8 cellular contexts compared by ENCODE assay signal in genomic region chr17:51260960-51261958, GRCh38. TPM values are rescaled to one million over a fixed set of nuclear protein-coding genes. Genes with fewer than 3 reads are reported as not detected.
DNase-seq lines count a peak whose midpoint lies in the region; ATAC-seq and TF ChIP-seq lines count a peak whose summit lies in the region.

No MANE protein-coding gene starts in this region.

- H3K4me1 ChIP-seq in Peyer's patch (peaks cover 3 to 47% (median 17%) of the 10 kb centered on the region in 4 donors), gastroesophageal sphincter (peaks cover 0 to 75% (median 29%) of the 10 kb centered on the region in 3 donors), neutrophil (ENCODE audit: control insufficient read depth in 1 of 2, insufficient read depth in 1 of 2, low read depth in 1 of 2, low read length in 1 of 2) (peaks cover 65 to 73% of the 10 kb centered on the region in 2 experiments), testis (peaks cover 27% of the 10 kb centered on the region)

- 17 to 24% methylated on average over 15 to 21 of the region's 52 CpGs for WGBS in gastroesophageal sphincter (ENCODE audit: low coverage in 1 of 2), 2 donors
- 6 to 9% methylated on average over 21 to 52 of the region's 52 CpGs for WGBS in testis, 2 donors

- TF ChIP-seq CTCF in Calu3 (IDR thresholded peaks at IDR 0.05; ENCODE audit: unreplicated experiment), result no peak
- TF ChIP-seq CTCF in Peyer's patch (IDR thresholded peaks at IDR 0.05), result no peak
- no peak for TF ChIP-seq CTCF in gastroesophageal sphincter (IDR thresholded peaks at IDR 0.05)
- no peak for TF ChIP-seq CTCF in neutrophil (IDR thresholded peaks at IDR 0.05)
- no peak for TF ChIP-seq CTCF in testis (IDR thresholded peaks at IDR 0.05)

- CTCF ChIA-PET in Calu3 (lab: Charles Lee), result no interaction called here

- H3K4me3 ChIP-seq in Peyer's patch, result peak overlapping the region; percentile 93 to 98 (median 95)
- peak overlapping the region; percentile 82 to 88 for H3K4me3 ChIP-seq in gastroesophageal sphincter
- H3K4me3 ChIP-seq in neutrophil (ENCODE audit: low read depth in 1 of 2, low read length in 1 of 2), result peak overlapping the region; percentile 93 to 100
- peak overlapping the region; percentile 97 to 100 for H3K4me3 ChIP-seq in testis

- DNase-seq in Calu3, result peak; percentile 89
- DNase-seq in HT-29 (ENCODE audit: low spot score), result peak; percentile 52
- DNase-seq in Peyer's patch, result peak; percentile 74 to 86 (median 84)
- peak; percentile 74 for DNase-seq in activated gamma-delta T cell (lab: John Stamatoyannopoulos, UW)
- peak; percentile 77 for DNase-seq in testis

- no peak for TF ChIP-seq EP300 in gastroesophageal sphincter (IDR thresholded peaks at IDR 0.05)

- TF ChIP-seq POLR2A in Peyer's patch (IDR thresholded peaks at IDR 0.05), result peak in 1 of 2 donors; percentile 1
- no peak for TF ChIP-seq POLR2A in gastroesophageal sphincter (IDR thresholded peaks at IDR 0.05)
- TF ChIP-seq POLR2A in testis (IDR thresholded peaks at IDR 0.05), result no peak

- intact Hi-C loops in Calu3 (cut with micrococcal nuclease; ENCODE audit: unreplicated experiment) (no loop called here), testis (cut with DNase I; ENCODE audit: low total_unique reads) (no loop called here)

- no peaks in the 10 kb centered on the region for H3K27me3 Mint-ChIP-seq in Calu3 (ENCODE audit: unreplicated experiment)

- ATAC-seq in GM21367 (IDR thresholded peaks at IDR 0.05; ENCODE audit: unreplicated experiment) (peak; percentile 53), gastroesophageal sphincter (peak; percentile 55)

- peak overlapping the region; percentile 97 to 99 (median 98) for H3K27ac ChIP-seq in Peyer's patch
- peak overlapping the region; percentile 88 to 98 (median 97) for H3K27ac ChIP-seq in gastroesophageal sphincter
- H3K27ac ChIP-seq in neutrophil, result peak overlapping the region; percentile 98
- peak overlapping the region; percentile 96 to 98 for H3K27ac ChIP-seq in testis

- H3K36me3 ChIP-seq in Peyer's patch (peaks cover 0 to 14% (median 0%) of the 10 kb centered on the region in 3 donors), gastroesophageal sphincter (peaks cover 0 to 23% of the 10 kb centered on the region in 2 donors), neutrophil (no peaks in the 10 kb centered on the region), testis (ENCODE audit: low read depth, missing control alignments) (no peaks in the 10 kb centered on the region)

- H3K27ac Mint-ChIP-seq in Calu3 (ENCODE audit: unreplicated experiment), result peak overlapping the region; percentile 50

- no peaks in the 10 kb centered on the region for H3K27me3 ChIP-seq in Peyer's patch
- no peaks in the 10 kb centered on the region for H3K27me3 ChIP-seq in gastroesophageal sphincter
- H3K27me3 ChIP-seq in neutrophil, result no peaks in the 10 kb centered on the region
- H3K27me3 ChIP-seq in testis, result no peaks in the 10 kb centered on the region

- H3K4me3 Mint-ChIP-seq in Calu3 (ENCODE audit: low read depth, unreplicated experiment), result peak overlapping the region; percentile 87

- H3K9me3 Mint-ChIP-seq in Calu3 (ENCODE audit: low read depth, unreplicated experiment), result no peaks in the 10 kb centered on the region

- H3K9me3 ChIP-seq in Peyer's patch (no peaks in the 10 kb centered on the region), gastroesophageal sphincter (no peaks in the 10 kb centered on the region), neutrophil (no peaks in the 10 kb centered on the region), testis (no peaks in the 10 kb centered on the region)

- peaks cover 77% of the 10 kb centered on the region for H3K36me3 Mint-ChIP-seq in Calu3 (ENCODE audit: insufficient read depth, unreplicated experiment)

- TSS peak; percentile 38 for BruUV-seq in Calu3 (replicated peaks; lab: Mats Ljungman, UMichigan)

- H3K4me1 Mint-ChIP-seq in Calu3 (ENCODE audit: low read depth, unreplicated experiment), result peaks cover 51% of the 10 kb centered on the region

RNA-seq across cellular contexts. Expression of gene UTP18, which starts 0.9 kb away (rescaled TPM):
- total RNA-seq in Calu3 (2022), result 66.7 and 68.5 TPM in 2 replicates
- 32.3 and 33.2 TPM in 2 replicates for total RNA-seq in HT-29 (2014; rRNA removed; shearing (Covaris generic))
- 10 to 100 TPM; 14.4 to 25.8 (median 20.6) TPM for total RNA-seq in Peyer's patch
- 10 to 100 TPM; 24.7 to 51.6 (median 31.1) TPM for total RNA-seq in gastroesophageal sphincter
- total RNA-seq in testis, result 10 to 100 TPM; 59.2 to 71.2 TPM
- polyA plus RNA-seq in testis (ENCODE audit: insufficient read depth, low read depth, low replicate concordance), result 129 TPM

RNA-seq across cellular contexts. Expression of gene MBTD1, which starts 1.4 kb away (rescaled TPM):
- 35.6 and 38.4 TPM in 2 replicates for total RNA-seq in Calu3 (2022)
- total RNA-seq in HT-29 (2014; rRNA removed; shearing (Covaris generic)), result 5.9 and 8.3 TPM in 2 replicates
- 10 to 100 TPM; 13.2 to 27.6 (median 24.7) TPM for total RNA-seq in Peyer's patch
- total RNA-seq in gastroesophageal sphincter, result 10 to 100 TPM in 3 of 4 donors, 1 to 10 TPM in 1; 7.3 to 19.9 (median 13.1) TPM
- total RNA-seq in testis, result 10 to 100 TPM; 49.1 to 68.3 TPM
- polyA plus RNA-seq in testis (ENCODE audit: insufficient read depth, low read depth, low replicate concordance), result 55.2 TPM

Comparison
In these comparisons a context has a peak if more than half of its experiments do, and no peak if none do; other contexts are left out.
1. Peak in every context shown above with its lines: DNase-seq, ATAC-seq, H3K4me3 ChIP-seq and H3K27ac ChIP-seq.